12 cellular contexts compared by ENCODE assay signal in genomic region chr6:158894192-158894591, GRCh38.
DNase-seq lines count a peak whose midpoint lies in the region; ATAC-seq and TF ChIP-seq lines count a peak whose summit lies in the region.
"Had no signal": no experiment of that assay in that cellular context is flagged by ENCODE, and none has a peak within 500 bp of the region (broad histone marks: within the 10 kb centered on the region; RNA-seq: fewer than 3 reads in every experiment).

No MANE protein-coding gene starts in this region.

- TF ChIP-seq EP300 in SK-N-SH (IDR thresholded peaks at IDR 0.05; ENCODE audit: borderline replicate concordance in 1 of 2, low read depth in 1 of 2, low read length in 1 of 2): no peak

- POLR2A ChIA-PET in SK-N-SH (lab: Yijun Ruan, JAX): no interaction called here
- POLR2A ChIA-PET in activated CD8-positive, alpha-beta T cell treated with anti-CD3 and anti-CD28 coated beads, Interleukin-2, amount 10 ng/mL, durations not matched to agents 7 days and 5 days (lab: Charles Lee): no interaction called here

- no peaks in the 10 kb centered on the region for H3K23me2 ChIP-seq in H9 (ENCODE audit: insufficient read length, low read depth, low read length, poor library complexity, severe bottlenecking)

- no peak overlapping the region for H3K9ac ChIP-seq in H9 (ENCODE audit: extremely low read depth, insufficient read length, low read length)
- no peak overlapping the region for H3K9ac ChIP-seq in SK-N-SH

- no peak overlapping the region for H4K5ac ChIP-seq in H9 (ENCODE audit: insufficient read length, low read depth, low read length)

- no peaks in the 10 kb centered on the region for H3F3A ChIP-seq in SK-N-SH (replicated peaks; ENCODE audit: insufficient read depth)

- no peaks in the 10 kb centered on the region for H3K27me3 ChIP-seq in H9 (ENCODE audit: insufficient read depth, low read length)
- H3K27me3 ChIP-seq in SK-N-SH (ENCODE audit: insufficient read depth): no peaks in the 10 kb centered on the region
- H3K27me3 ChIP-seq: heart left ventricle, right atrium auricular region had no signal

- no peak overlapping the region for H2BK15ac ChIP-seq in H9 (ENCODE audit: low read depth, low read length)

- H4K20me1 ChIP-seq in H9 (ENCODE audit: control insufficient read depth, insufficient read depth, insufficient read length) (no peaks in the 10 kb centered on the region), SK-N-SH (ENCODE audit: insufficient read depth) (no peaks in the 10 kb centered on the region)

- no peak overlapping the region for H4K8ac ChIP-seq in H9 (replicated peaks; ENCODE audit: insufficient read length, low read depth, low read length)

- peak overlapping the region; percentile 29 for H3T11ph ChIP-seq in H9 (ENCODE audit: low read length)

- H3K9me2 ChIP-seq in SK-N-SH: no peaks in the 10 kb centered on the region

- H2AFZ ChIP-seq in H9 (ENCODE audit: low read length): no peak overlapping the region
- H2AFZ ChIP-seq in SK-N-SH (ENCODE audit: low read depth): peak overlapping the region; percentile 38; the same call in 1 of the 2 replicates

- no peak overlapping the region for H3K56ac ChIP-seq in H9 (ENCODE audit: insufficient read length, low read depth, low read length)

- H3K4me1 Mint-ChIP-seq in H9: peaks cover 17 to 20% of the 10 kb centered on the region in 2 experiments
- H3K4me1 Mint-ChIP-seq in activated CD8-positive, alpha-beta T cell treated with anti-CD3 and anti-CD28 coated beads, Interleukin-2, amount 10 ng/mL, durations not matched to agents 7 days and 5 days (ENCODE audit: low read depth): no peaks in the 10 kb centered on the region
- H3K4me1 Mint-ChIP-seq: stimulated activated memory B cell treated with anti-CD40 and anti-IgM and Interleukin-4, amounts not matched to agents 10 μg/mL and 1 μg/mL and 100 μg/mL, for 72 hours had no signal

- H3K9me3 Mint-ChIP-seq in H9: no peaks in the 10 kb centered on the region
- H3K9me3 Mint-ChIP-seq in activated CD8-positive, alpha-beta T cell treated with anti-CD3 and anti-CD28 coated beads, Interleukin-2, amount 10 ng/mL, durations not matched to agents 7 days and 5 days (ENCODE audit: insufficient read depth): no peaks in the 10 kb centered on the region
- H3K9me3 Mint-ChIP-seq: stimulated activated memory B cell treated with anti-CD40 and anti-IgM and Interleukin-4, amounts not matched to agents 10 μg/mL and 1 μg/mL and 100 μg/mL, for 72 hours had no signal

- no CpG with 5 or more reads among the region's 4 CpGs for WGBS in H9 (ENCODE audit: extremely low coverage, insufficient read length, low lambda C conversion rate)
- 52% methylated on average over 4 of the region's 4 CpGs for WGBS in SK-N-SH (ENCODE audit: low lambda C conversion rate)

- H3K9me3 ChIP-seq in H9 (ENCODE audit: control insufficient read depth, low read depth, low read length) (no peaks in the 10 kb centered on the region), SK-N-SH (no peaks in the 10 kb centered on the region)
- H3K9me3 ChIP-seq: heart left ventricle, right atrium auricular region had no signal

- no peak overlapping the region for H2AK5ac ChIP-seq in H9 (ENCODE audit: insufficient read length, low read length)

- DNase-seq in H9 (peak; percentile 71), SK-N-SH (no peak), fibroblast of villous mesenchyme (ENCODE audit: low read depth) (peak; percentile 84), retinal pigment epithelial cell (ENCODE audit: low read depth) (peak; percentile 86), DMS114 treated with DMSO at 0.1 percent for 48 hours (lab: John Stamatoyannopoulos, UW; ENCODE audit: unreplicated experiment) (no peak)
- no peak for DNase-seq in activated CD8-positive, alpha-beta T cell treated with anti-CD3 and anti-CD28 coated beads, Interleukin-2, amount 10 ng/mL, durations not matched to agents 7 days and 5 days
- DNase-seq: activated naive CD8-positive, alpha-beta T cell treated with anti-CD3 and anti-CD28 coated beads, Interleukin-2, amount 10 ng/mL, durations not matched to agents 7 days and 5 days; heart left ventricle had no signal

- H3K14ac ChIP-seq in H9 (ENCODE audit: insufficient read depth, low read length): no peak overlapping the region

- H3K4me2 ChIP-seq in H9 (ENCODE audit: insufficient read depth, insufficient read length, low read length) (peak overlapping the region; percentile 39), SK-N-SH (peak overlapping the region; percentile 48; the same call in 1 of the 2 replicates)

- H3K18ac ChIP-seq in H9 (ENCODE audit: insufficient read length, low read depth, low read length): peak overlapping the region; percentile 42

- H2BK120ac ChIP-seq in H9 (ENCODE audit: low read depth, low read length, poor library complexity, severe bottlenecking): peak overlapping the region; percentile 93

- peak overlapping the region; percentile 80 for H3K27ac ChIP-seq in H9 (ENCODE audit: insufficient read length, low read depth, low read length)
- peak overlapping the region in 1 of 2 experiments; percentile 32; a peak in 1 of 4 replicates for H3K27ac ChIP-seq in SK-N-SH (ENCODE audit: low read depth in 2 of 2, low read length in 1 of 2)
- H3K27ac ChIP-seq: heart left ventricle, right atrium auricular region had no signal

- H3K36me3 Mint-ChIP-seq in H9 (ENCODE audit: insufficient read depth in 1 of 3, low read depth in 3 of 3): peaks cover 0 to 3% (median 0%) of the 10 kb centered on the region in 3 experiments; a peak in 2 of 7 replicates
- no peaks in the 10 kb centered on the region for H3K36me3 Mint-ChIP-seq in activated CD8-positive, alpha-beta T cell treated with anti-CD3 and anti-CD28 coated beads, Interleukin-2, amount 10 ng/mL, durations not matched to agents 7 days and 5 days (ENCODE audit: low read depth)

- peak overlapping the region; percentile 83 for H2BK5ac ChIP-seq in H9 (ENCODE audit: insufficient read length, low read length)

- H3K79me1 ChIP-seq in H9 (ENCODE audit: insufficient read depth, low read depth, low read length, poor library complexity, severe bottlenecking): no peaks in the 10 kb centered on the region

- no peak for TF ChIP-seq CTCF in H9 (conservative IDR thresholded peaks at IDR 0.05)
- no peak for TF ChIP-seq CTCF in SK-N-SH (IDR thresholded peaks at IDR 0.05)
- TF ChIP-seq CTCF in fibroblast of villous mesenchyme (IDR thresholded peaks at IDR 0.05; ENCODE audit: insufficient read depth, low read depth, low read length): no peak
- TF ChIP-seq CTCF in retinal pigment epithelial cell (conservative IDR thresholded peaks at IDR 0.05; ENCODE audit: low read depth, low read length): no peak

- H2BK20ac ChIP-seq in H9 (ENCODE audit: low read depth, low read length, poor library complexity, severe bottlenecking): peak overlapping the region; percentile 60

- TF ChIP-seq RAD21 in SK-N-SH (IDR thresholded peaks at IDR 0.05; ENCODE audit: low read length): no peak

- H3K36me3 ChIP-seq in SK-N-SH (replicated peaks in 1 of 2; ENCODE audit: control insufficient read depth in 1 of 2, insufficient read depth in 2 of 2, low read length in 1 of 2): no peaks in the 10 kb centered on the region
- H3K36me3 ChIP-seq: heart left ventricle, right atrium auricular region had no signal

- peaks cover 2% of the 10 kb centered on the region; the same call in 1 of the 2 replicates for H3K4me1 ChIP-seq in H9 (ENCODE audit: insufficient read depth, low read length)
- no peaks in the 10 kb centered on the region for H3K4me1 ChIP-seq in SK-N-SH (ENCODE audit: control insufficient read depth in 1 of 2, insufficient read depth in 2 of 2, low read depth in 1 of 2, low read length in 1 of 2)
- H3K4me1 ChIP-seq: heart left ventricle, right atrium auricular region had no signal

- peak overlapping the region; percentile 89 for H3K4ac ChIP-seq in H9 (ENCODE audit: low read depth, low read length)

- CTCF ChIA-PET in SK-N-SH (lab: Yijun Ruan, JAX): no interaction called here
- CTCF ChIA-PET in activated CD8-positive, alpha-beta T cell treated with anti-CD3 and anti-CD28 coated beads, Interleukin-2, amount 10 ng/mL, durations not matched to agents 7 days and 5 days (lab: Charles Lee): interaction anchor here (0.6 kb wide), 1 partner anchor 79 kb away, joined by 3 read pairs; no protein-coding TSS in a partner anchor

- H3K79me2 ChIP-seq in H9 (ENCODE audit: insufficient read depth, low read length) (no peaks in the 10 kb centered on the region), SK-N-SH (ENCODE audit: insufficient read depth) (no peaks in the 10 kb centered on the region)

- ATAC-seq in GM21515 (IDR thresholded peaks at IDR 0.05; ENCODE audit: unreplicated experiment) (no peak), GM18498 (IDR thresholded peaks at IDR 0.05; ENCODE audit: unreplicated experiment) (no peak)
- ATAC-seq in activated CD8-positive, alpha-beta T cell treated with anti-CD3 and anti-CD28 coated beads, Interleukin-2, amount 10 ng/mL, durations not matched to agents 7 days and 5 days: no peak
- ATAC-seq: heart left ventricle; stimulated activated memory B cell treated with anti-CD40 and anti-IgM and Interleukin-4, amounts not matched to agents 10 μg/mL and 1 μg/mL and 100 μg/mL, for 72 hours had no signal

- H3K23ac ChIP-seq in H9 (ENCODE audit: insufficient read length, low read depth, low read length): no peak overlapping the region

- H2BK12ac ChIP-seq in H9 (ENCODE audit: insufficient read length, low read depth, low read length): no peak overlapping the region

- no peaks in the 10 kb centered on the region for H3K27me3 Mint-ChIP-seq in H9 (ENCODE audit: low read depth)
- H3K27me3 Mint-ChIP-seq in activated CD8-positive, alpha-beta T cell treated with anti-CD3 and anti-CD28 coated beads, Interleukin-2, amount 10 ng/mL, durations not matched to agents 7 days and 5 days (ENCODE audit: low read depth): no peaks in the 10 kb centered on the region
- H3K27me3 Mint-ChIP-seq: stimulated activated memory B cell treated with anti-CD40 and anti-IgM and Interleukin-4, amounts not matched to agents 10 μg/mL and 1 μg/mL and 100 μg/mL, for 72 hours had no signal

- no peak overlapping the region for H3K4me3 Mint-ChIP-seq in H9
- no peak overlapping the region for H3K4me3 Mint-ChIP-seq in activated CD8-positive, alpha-beta T cell treated with anti-CD3 and anti-CD28 coated beads, Interleukin-2, amount 10 ng/mL, durations not matched to agents 7 days and 5 days
- H3K4me3 Mint-ChIP-seq: activated naive CD8-positive, alpha-beta T cell treated with anti-CD3 and anti-CD28 coated beads, Interleukin-2, amount 10 ng/mL, durations not matched to agents 7 days and 5 days; stimulated activated memory B cell treated with anti-CD40 and anti-IgM and Interleukin-4, amounts not matched to agents 10 μg/mL and 1 μg/mL and 100 μg/mL, for 72 hours had no signal

- no peak overlapping the region for H4K91ac ChIP-seq in H9 (ENCODE audit: insufficient read length, low read depth, low read length)

- H3K4me3 ChIP-seq in SK-N-SH (ENCODE audit: low read depth in 2 of 2, low read length in 1 of 2) (no peak overlapping the region), fibroblast of villous mesenchyme (ENCODE audit: low read depth, low read length) (no peak overlapping the region), retinal pigment epithelial cell (ENCODE audit: low read length) (no peak overlapping the region)
- H3K4me3 ChIP-seq: heart left ventricle, right atrium auricular region had no signal

- peak overlapping the region; percentile 77 to 95 (median 94); a peak in 5 of 7 replicates for H3K27ac Mint-ChIP-seq in H9
- H3K27ac Mint-ChIP-seq in activated CD8-positive, alpha-beta T cell treated with anti-CD3 and anti-CD28 coated beads, Interleukin-2, amount 10 ng/mL, durations not matched to agents 7 days and 5 days: no peak overlapping the region
- H3K27ac Mint-ChIP-seq: activated naive CD8-positive, alpha-beta T cell treated with anti-CD3 and anti-CD28 coated beads, Interleukin-2, amount 10 ng/mL, durations not matched to agents 7 days and 5 days; stimulated activated memory B cell treated with anti-CD40 and anti-IgM and Interleukin-4, amounts not matched to agents 10 μg/mL and 1 μg/mL and 100 μg/mL, for 72 hours had no signal

Comparison
In these comparisons a context has a peak if more than half of its experiments do, and no peak if none do; other contexts are left out.
1. DNase-seq: peak in H9 (single experiment), fibroblast of villous mesenchyme (single experiment) and retinal pigment epithelial cell (single experiment); none in SK-N-SH (single experiment), activated CD8-positive, alpha-beta T cell treated with anti-CD3 and anti-CD28 coated beads, Interleukin-2, amount 10 ng/mL, durations not matched to agents 7 days and 5 days (single experiment) and DMS114 treated with DMSO at 0.1 percent for 48 hours (single experiment).